8 cellular contexts compared by ENCODE assay signal in genomic region chr1:224182057-224182865, GRCh38. TPM values are rescaled to one million over a fixed set of nuclear protein-coding genes. Genes with fewer than 3 reads are reported as not detected.
DNase-seq lines count a peak whose midpoint lies in the region; ATAC-seq and TF ChIP-seq lines count a peak whose summit lies in the region.

No MANE protein-coding gene starts in this region.

- H3K27ac Mint-ChIP-seq in natural killer cell = peak overlapping the region; percentile 84 to 90

- TF ChIP-seq EP300 in Ishikawa (IDR thresholded peaks at IDR 0.05; ENCODE audit: borderline replicate concordance) = no peak

- TF ChIP-seq RAD21 in Ishikawa (IDR thresholded peaks at IDR 0.05; ENCODE audit: low read depth) = no peak

- ATAC-seq in GM21619 (IDR thresholded peaks at IDR 0.05; ENCODE audit: unreplicated experiment) = peak; percentile 41
- ATAC-seq in natural killer cell = peak; percentile 1 to 28 (median 5)
- ATAC-seq in upper lobe of right lung = peak; percentile 1

- H3K36me3 Mint-ChIP-seq in natural killer cell = no peaks in the 10 kb centered on the region

- H3K9ac ChIP-seq in duodenal mucosa (ENCODE audit: low read depth in 1 of 2, low read length in 2 of 2) = peak overlapping the region; percentile 76 to 89

- H3K4me3 ChIP-seq in GM06990 (replicated peaks; ENCODE audit: low read depth, low read length) (peak overlapping the region; percentile 92), duodenal mucosa (ENCODE audit: low read depth in 1 of 2, low read length in 2 of 2) (peak overlapping the region; percentile 75 to 92), upper lobe of right lung (peak overlapping the region; percentile 98)

- H3K36me3 ChIP-seq in GM06990 (ENCODE audit: control insufficient read depth, insufficient read depth, low read length) (no peaks in the 10 kb centered on the region), duodenal mucosa (ENCODE audit: control insufficient read depth in 1 of 2, insufficient read depth in 2 of 2, low read length in 2 of 2) (no peaks in the 10 kb centered on the region), upper lobe of right lung (no peaks in the 10 kb centered on the region)

- H3K4me3 Mint-ChIP-seq in natural killer cell = peak overlapping the region; percentile 86

- no peaks in the 10 kb centered on the region for H3K9me3 Mint-ChIP-seq in natural killer cell

- peaks cover 15 to 24% of the 10 kb centered on the region in 2 donors for H3K4me1 Mint-ChIP-seq in natural killer cell

- no peaks in the 10 kb centered on the region for H3K27me3 ChIP-seq in GM06990 (replicated peaks; ENCODE audit: control insufficient read depth, insufficient read depth, low read length)
- no peaks in the 10 kb centered on the region for H3K27me3 ChIP-seq in duodenal mucosa (ENCODE audit: control insufficient read depth in 1 of 2, insufficient read depth in 2 of 2, low read length in 2 of 2)
- no peaks in the 10 kb centered on the region for H3K27me3 ChIP-seq in upper lobe of right lung

- intact Hi-C loops in natural killer cell (cut with micrococcal nuclease) (loop anchor here (2.0 to 5.0 kb wide), 2 partner anchors 65 to 151 kb away; no protein-coding TSS in a partner anchor), upper lobe of right lung (cut with DNase I) (no loop called here)

- TF ChIP-seq CTCF in GM06990 (IDR thresholded peaks at IDR 0.05; ENCODE audit: insufficient read depth, low read length, poor library complexity, severe bottlenecking) = no peak
- TF ChIP-seq CTCF in natural killer cell (IDR thresholded peaks at IDR 0.05) = no peak
- no peak for TF ChIP-seq CTCF in upper lobe of right lung (IDR thresholded peaks at IDR 0.05)

- H3K27ac ChIP-seq in duodenal mucosa (ENCODE audit: low read depth, low read length) (peak overlapping the region; percentile 92), upper lobe of right lung (peak overlapping the region; percentile 94)

- H3K27me3 Mint-ChIP-seq in natural killer cell (ENCODE audit: low read depth in 2 of 2) = peaks cover 0 to 2% of the 10 kb centered on the region in 2 donors

- DNase-seq in GM06990 (ENCODE audit: extremely low read depth, insufficient read length) (no peak), natural killer cell (no peak), upper lobe of right lung (no peak), dedifferentiated amniotic fluid mesenchymal stem cell (ENCODE audit: extremely low spot score) (no peak)
- DNase-seq in activated CD4-positive, alpha-beta T cell treated with anti-CD3 and anti-CD28 coated beads for 1 hour = peak; percentile 29

- peaks cover 3 to 29% of the 10 kb centered on the region in 2 donors for H3K4me1 ChIP-seq in duodenal mucosa (ENCODE audit: control insufficient read depth in 1 of 2, insufficient read depth in 2 of 2, low read length in 2 of 2)
- peaks cover 15% of the 10 kb centered on the region for H3K4me1 ChIP-seq in upper lobe of right lung

- H3K9me3 ChIP-seq in duodenal mucosa (ENCODE audit: control insufficient read depth in 1 of 2, low read length in 2 of 2) (no peaks in the 10 kb centered on the region), upper lobe of right lung (no peaks in the 10 kb centered on the region)

TF ChIP-seq in Ishikawa, 13 proteins besides CTCF, POLR2A, EP300 and RAD21:
- TF ChIP-seq TCF12 (IDR thresholded peaks at IDR 0.05; ENCODE audit: low read depth) = no peak
- peak; percentile 77 for TF ChIP-seq CEBPB (IDR thresholded peaks at IDR 0.05)

RNA-seq across cellular contexts. Expression of gene DEGS1, which starts 0.8 kb away (rescaled TPM):
- 10 to 100 TPM; 28.6 to 29.2 (median 28.6) TPM for total RNA-seq in natural killer cell
- 76.7 TPM for total RNA-seq in upper lobe of right lung
